1 cellular context compared by ENCODE assay signal in the genomic region with DNA sequence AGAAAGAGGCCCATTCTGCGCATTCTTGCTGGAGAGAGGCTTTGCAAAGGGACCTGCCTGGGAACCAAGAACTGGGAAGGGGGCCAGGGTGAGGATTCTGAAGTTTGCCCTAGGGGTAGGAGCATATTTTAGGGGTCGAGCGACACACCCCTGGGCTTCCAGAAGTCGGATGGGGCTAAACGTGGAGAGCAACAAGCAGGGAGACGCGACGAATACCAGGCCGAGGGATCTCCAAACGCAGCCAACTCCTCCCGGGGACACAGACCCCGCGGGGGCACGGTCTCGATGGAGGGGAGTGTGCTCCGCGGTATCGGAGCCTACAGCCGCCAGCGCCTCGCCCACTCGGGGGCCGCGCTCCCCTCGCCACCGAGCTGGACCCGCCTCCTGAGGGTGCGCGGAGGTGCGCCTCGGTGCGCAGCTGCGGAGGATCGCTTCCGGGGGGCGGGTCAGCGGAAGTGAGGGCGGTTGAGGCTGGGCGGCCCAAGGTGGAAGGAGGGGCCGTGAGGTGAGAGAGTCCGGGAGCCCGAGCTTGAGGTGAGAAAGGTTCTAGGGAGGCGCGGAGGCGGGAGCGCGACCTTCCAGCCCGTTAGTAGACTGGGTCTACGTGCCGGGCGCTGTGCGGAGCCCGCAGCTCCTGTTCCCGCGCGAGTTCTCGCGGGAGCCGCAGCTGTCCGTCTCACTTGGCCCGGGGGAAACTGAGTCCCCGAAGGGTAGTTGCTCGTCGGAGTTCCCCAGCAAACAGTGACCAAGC.
A peak's percentile ranks its signal among the peaks of the same experiment; 100 is the strongest.
TF ChIP-seq lines count a peak whose summit lies in the region.

A gene (plus strand): TSS at position 459 of the 751 bp plus-strand sequence. CDS start 3,151 bp downstream, outside the sequence.

TF ChIP-seq in Ishikawa, 13 proteins besides CTCF, POLR2A, EP300 and RAD21 (continued from another document):
- TF ChIP-seq, protein P1, sequence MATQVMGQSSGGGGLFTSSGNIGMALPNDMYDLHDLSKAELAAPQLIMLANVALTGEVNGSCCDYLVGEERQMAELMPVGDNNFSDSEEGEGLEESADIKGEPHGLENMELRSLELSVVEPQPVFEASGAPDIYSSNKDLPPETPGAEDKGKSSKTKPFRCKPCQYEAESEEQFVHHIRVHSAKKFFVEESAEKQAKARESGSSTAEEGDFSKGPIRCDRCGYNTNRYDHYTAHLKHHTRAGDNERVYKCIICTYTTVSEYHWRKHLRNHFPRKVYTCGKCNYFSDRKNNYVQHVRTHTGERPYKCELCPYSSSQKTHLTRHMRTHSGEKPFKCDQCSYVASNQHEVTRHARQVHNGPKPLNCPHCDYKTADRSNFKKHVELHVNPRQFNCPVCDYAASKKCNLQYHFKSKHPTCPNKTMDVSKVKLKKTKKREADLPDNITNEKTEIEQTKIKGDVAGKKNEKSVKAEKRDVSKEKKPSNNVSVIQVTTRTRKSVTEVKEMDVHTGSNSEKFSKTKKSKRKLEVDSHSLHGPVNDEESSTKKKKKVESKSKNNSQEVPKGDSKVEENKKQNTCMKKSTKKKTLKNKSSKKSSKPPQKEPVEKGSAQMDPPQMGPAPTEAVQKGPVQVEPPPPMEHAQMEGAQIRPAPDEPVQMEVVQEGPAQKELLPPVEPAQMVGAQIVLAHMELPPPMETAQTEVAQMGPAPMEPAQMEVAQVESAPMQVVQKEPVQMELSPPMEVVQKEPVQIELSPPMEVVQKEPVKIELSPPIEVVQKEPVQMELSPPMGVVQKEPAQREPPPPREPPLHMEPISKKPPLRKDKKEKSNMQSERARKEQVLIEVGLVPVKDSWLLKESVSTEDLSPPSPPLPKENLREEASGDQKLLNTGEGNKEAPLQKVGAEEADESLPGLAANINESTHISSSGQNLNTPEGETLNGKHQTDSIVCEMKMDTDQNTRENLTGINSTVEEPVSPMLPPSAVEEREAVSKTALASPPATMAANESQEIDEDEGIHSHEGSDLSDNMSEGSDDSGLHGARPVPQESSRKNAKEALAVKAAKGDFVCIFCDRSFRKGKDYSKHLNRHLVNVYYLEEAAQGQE (IDR thresholded peaks at IDR 0.05; ENCODE audit: low read depth): no peak
- TF ChIP-seq CEBPB (IDR thresholded peaks at IDR 0.05): no peak
- no peak for TF ChIP-seq FOXM1 (IDR thresholded peaks at IDR 0.05; ENCODE audit: borderline replicate concordance, low read depth)
- TF ChIP-seq, protein P2, sequence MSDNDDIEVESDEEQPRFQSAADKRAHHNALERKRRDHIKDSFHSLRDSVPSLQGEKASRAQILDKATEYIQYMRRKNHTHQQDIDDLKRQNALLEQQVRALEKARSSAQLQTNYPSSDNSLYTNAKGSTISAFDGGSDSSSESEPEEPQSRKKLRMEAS (IDR thresholded peaks at IDR 0.05): peak; percentile 73
- TF ChIP-seq TCF12 (IDR thresholded peaks at IDR 0.05; ENCODE audit: low read depth): peak; percentile 73
- TF ChIP-seq YY1 (IDR thresholded peaks at IDR 0.05; ENCODE audit: low read depth): no peak
- no peak for TF ChIP-seq NFIC (IDR thresholded peaks at IDR 0.05)
- no peak; the same call in 1 of the 2 replicates for TF ChIP-seq TEAD4 (IDR thresholded peaks at IDR 0.05)
